34 cellular contexts compared by ENCODE assay signal in genomic region chr16:62661435-62661834, GRCh38.
"Had no signal": no experiment of that assay in that cellular context is flagged by ENCODE, and none has a peak within 500 bp of the region (broad histone marks: within the 10 kb centered on the region; RNA-seq: fewer than 3 reads in every experiment).

No MANE protein-coding gene starts in this region.

- DNase-seq: activated B cell treated with CpG ODN at 0.5 μM for 24 hours; activated CD4-positive, alpha-beta memory T cell treated with anti-CD3 and anti-CD28 coated beads for 36 hours; activated CD4-positive, alpha-beta T cell treated with anti-CD3 and anti-CD28 coated beads for 4 hours; activated CD4-positive, alpha-beta T cell treated with anti-CD3 and anti-CD28 coated beads, Interleukin-2, amount 10 ng/mL, durations not matched to agents 24 days and 14 days; activated CD4-positive, alpha-beta T cell treated with anti-CD3 and anti-CD28 coated beads, Interleukin-2, amount 50 U/mL, for 1 hour; activated CD4-positive, alpha-beta T cell treated with anti-CD3 and anti-CD28 coated beads, Interleukin-2, amount 50 U/mL, for 4 hours; activated CD4-positive, CD25-positive, alpha-beta regulatory T cell treated with anti-CD3 and anti-CD28 coated beads, Interleukin-2, amount 50 U/mL, for 72 hours; activated CD8-positive, alpha-beta memory T cell treated with anti-CD3 and anti-CD28 coated beads, Interleukin-2, amount 50 U/mL, for 4 hours; activated CD8-positive, alpha-beta T cell treated with anti-CD3 and anti-CD28 coated beads for 36 hours; activated effector memory CD4-positive, alpha-beta T cell treated with anti-CD3 and anti-CD28 coated beads, Interleukin-2, amount 50 U/mL, for 16 hours; activated gamma-delta T cell treated with Interleukin-2 at 50 U/mL for 16 hours; activated naive CD4-positive, alpha-beta T cell; activated naive CD4-positive, alpha-beta T cell treated with anti-CD3 and anti-CD28 coated beads for 36 hours; activated naive CD4-positive, alpha-beta T cell treated with anti-CD3 and anti-CD28 coated beads, Interleukin-2, amount 50 U/mL, for 16 hours; activated naive CD8-positive, alpha-beta T cell treated with anti-CD3 and anti-CD28 coated beads, Interleukin-2, amount 10 ng/mL, durations not matched to agents 7 days and 5 days; activated naive CD8-positive, alpha-beta T cell treated with anti-CD3 and anti-CD28 coated beads, Interleukin-2, amount 50 U/mL, for 24 hours; activated T-cell treated with anti-CD3 and anti-CD28 coated beads for 4 hours; activated T-cell treated with anti-CD3 and anti-CD28 coated beads, Interleukin-2, amount 50 U/mL, for 1 hour; activated T-cell treated with anti-CD3 and anti-CD28 coated beads, Interleukin-2, amount 50 U/mL, for 4 hours; activated T-cell treated with anti-CD3 and anti-CD28 coated beads, Interleukin-2, amount 50 U/mL, for 72 hours; amygdala; anterior cingulate cortex; caudate nucleus; cerebellar nuclear complex; T-helper 1 cell; T-helper 2 cell; T-helper 9 cell had no signal

- ATAC-seq: activated CD8-positive, alpha-beta T cell treated with anti-CD3 and anti-CD28 coated beads for 36 hours; activated naive CD4-positive, alpha-beta T cell treated with anti-CD3 and anti-CD28 coated beads, Interleukin-2, amount 50 U/mL, for 72 hours; activated naive CD8-positive, alpha-beta T cell treated with anti-CD3 and anti-CD28 coated beads, Interleukin-2, amount 50 U/mL, for 24 hours; activated T-cell treated with anti-CD3 and anti-CD28 coated beads, Interleukin-2, amount 50 U/mL, for 4 hours; activated T-cell treated with anti-CD3 and anti-CD28 coated beads, Interleukin-2, amount 50 U/mL, for 72 hours; activated T-helper 17 cell treated with anti-CD3 and anti-CD28 coated beads, Interleukin-2, amount 50 U/mL, for 72 hours had no signal

- H3K36me3 Mint-ChIP-seq: activated CD4-positive, alpha-beta memory T cell treated with anti-CD3 and anti-CD28 coated beads for 36 hours; activated naive CD4-positive, alpha-beta T cell treated with anti-CD3 and anti-CD28 coated beads, Interleukin-2, amount 50 U/mL, for 72 hours; activated naive CD8-positive, alpha-beta T cell treated with anti-CD3 and anti-CD28 coated beads, Interleukin-2, amount 10 ng/mL, durations not matched to agents 7 days and 5 days; brain had no signal

- H3K27me3 Mint-ChIP-seq: activated B cell treated with CpG ODN at 0.5 μM for 24 hours; activated CD4-positive, alpha-beta memory T cell treated with anti-CD3 and anti-CD28 coated beads for 36 hours; activated CD4-positive, alpha-beta T cell treated with anti-CD3 and anti-CD28 coated beads, Interleukin-2, amount 10 ng/mL, durations not matched to agents 24 days and 14 days; activated CD8-positive, alpha-beta T cell treated with anti-CD3 and anti-CD28 coated beads for 36 hours; activated naive CD8-positive, alpha-beta T cell treated with anti-CD3 and anti-CD28 coated beads, Interleukin-2, amount 10 ng/mL, durations not matched to agents 7 days and 5 days; activated naive CD8-positive, alpha-beta T cell treated with anti-CD3 and anti-CD28 coated beads, Interleukin-2, amount 50 U/mL, for 24 hours; activated T-helper 17 cell treated with anti-CD3 and anti-CD28 coated beads, Interleukin-2, amount 50 U/mL, for 72 hours; central memory CD8-positive, alpha-beta T cell had no signal

- H3K4me3 Mint-ChIP-seq: activated B cell treated with CpG ODN at 0.5 μM for 24 hours; activated CD4-positive, alpha-beta memory T cell treated with anti-CD3 and anti-CD28 coated beads for 36 hours; activated CD4-positive, alpha-beta T cell treated with anti-CD3 and anti-CD28 coated beads, Interleukin-2, amount 10 ng/mL, durations not matched to agents 24 days and 14 days; activated CD8-positive, alpha-beta T cell treated with anti-CD3 and anti-CD28 coated beads for 36 hours; activated naive CD4-positive, alpha-beta T cell treated with anti-CD3 and anti-CD28 coated beads for 36 hours; activated naive CD8-positive, alpha-beta T cell treated with anti-CD3 and anti-CD28 coated beads, Interleukin-2, amount 10 ng/mL, durations not matched to agents 7 days and 5 days; activated naive CD8-positive, alpha-beta T cell treated with anti-CD3 and anti-CD28 coated beads, Interleukin-2, amount 50 U/mL, for 24 hours; activated T-cell treated with anti-CD3 and anti-CD28 coated beads, Interleukin-2, amount 50 U/mL, for 4 hours; activated T-cell treated with anti-CD3 and anti-CD28 coated beads, Interleukin-2, amount 50 U/mL, for 72 hours; activated T-helper 1 cell treated with anti-CD3 and anti-CD28 coated beads, Interleukin-12 subunit alpha, Interleukin-12 subunit beta, Interleukin-2, Interleukin-4 antibody, amounts not matched to agents 30 ng/mL and 10 ng/mL and 1 ng/mL, durations not matched to agents 14 hours and 24 hours and 36 hours; activated T-helper 17 cell treated with anti-CD3 and anti-CD28 coated beads, Interleukin-2, amount 50 U/mL, for 72 hours; brain; central memory CD8-positive, alpha-beta T cell; T-helper 1 cell treated with Interleukin-12 subunit alpha and Interleukin-12 subunit beta and Interleukin-4 antibody, amounts not matched to agents 30 μg/mL and 1 μg/mL, for 36 hours; T-helper 2 cell treated with Interferon-gamma antibody and Interleukin-4, amounts not matched to agents 5 μg/mL and 100 μg/mL, for 36 hours had no signal

- H3K27ac Mint-ChIP-seq: activated B cell treated with CpG ODN at 0.5 μM for 24 hours; activated CD4-positive, alpha-beta memory T cell treated with anti-CD3 and anti-CD28 coated beads for 36 hours; activated CD4-positive, alpha-beta T cell treated with anti-CD3 and anti-CD28 coated beads, Interleukin-2, amount 10 ng/mL, durations not matched to agents 24 days and 14 days; activated CD8-positive, alpha-beta T cell treated with anti-CD3 and anti-CD28 coated beads for 36 hours; activated naive CD4-positive, alpha-beta T cell treated with anti-CD3 and anti-CD28 coated beads for 36 hours; activated naive CD4-positive, alpha-beta T cell treated with anti-CD3 and anti-CD28 coated beads, Interleukin-2, amount 50 U/mL, for 72 hours; activated naive CD8-positive, alpha-beta T cell treated with anti-CD3 and anti-CD28 coated beads, Interleukin-2, amount 10 ng/mL, durations not matched to agents 7 days and 5 days; activated naive CD8-positive, alpha-beta T cell treated with anti-CD3 and anti-CD28 coated beads, Interleukin-2, amount 50 U/mL, for 24 hours; activated T-cell treated with anti-CD3 and anti-CD28 coated beads, Interleukin-2, amount 50 U/mL, for 72 hours; activated T-helper 1 cell treated with anti-CD3 and anti-CD28 coated beads, Interleukin-12 subunit alpha, Interleukin-12 subunit beta, Interleukin-2, Interleukin-4 antibody, amounts not matched to agents 30 ng/mL and 10 ng/mL and 1 ng/mL, durations not matched to agents 14 hours and 24 hours and 36 hours; activated T-helper 17 cell treated with anti-CD3 and anti-CD28 coated beads, Interleukin-2, amount 50 U/mL, for 72 hours; brain; T-helper 1 cell treated with Interleukin-12 subunit alpha and Interleukin-12 subunit beta and Interleukin-4 antibody, amounts not matched to agents 30 μg/mL and 1 μg/mL, for 36 hours; T-helper 2 cell treated with Interferon-gamma antibody and Interleukin-4, amounts not matched to agents 5 μg/mL and 100 μg/mL, for 36 hours had no signal

- H3K4me1 Mint-ChIP-seq: activated B cell treated with CpG ODN at 0.5 μM for 24 hours; activated CD4-positive, alpha-beta T cell treated with anti-CD3 and anti-CD28 coated beads, Interleukin-2, amount 10 ng/mL, durations not matched to agents 24 days and 14 days; activated naive CD8-positive, alpha-beta T cell treated with anti-CD3 and anti-CD28 coated beads, Interleukin-2, amount 10 ng/mL, durations not matched to agents 7 days and 5 days; activated naive CD8-positive, alpha-beta T cell treated with anti-CD3 and anti-CD28 coated beads, Interleukin-2, amount 50 U/mL, for 24 hours; activated T-helper 17 cell treated with anti-CD3 and anti-CD28 coated beads, Interleukin-2, amount 50 U/mL, for 72 hours; central memory CD8-positive, alpha-beta T cell had no signal
